2 cellular contexts compared by ENCODE assay signal in genomic region chr4:108375434-108375833, GRCh38.
TF ChIP-seq lines count a peak whose summit lies in the region.

No MANE protein-coding gene starts in this region.

TF ChIP-seq in HepG2, 621 proteins besides CTCF, POLR2A, EP300 and RAD21 (continued from another document):
- TF ChIP-seq ZNF142 (CRISPR knock-in tag; IDR thresholded peaks at IDR 0.05) (no peak), ZNF784 (CRISPR knock-in tag; IDR thresholded peaks at IDR 0.05; ENCODE audit: borderline replicate concordance) (no peak), RBM22 (optimal IDR thresholded peaks at IDR 0.05; ENCODE audit: low read length) (no peak), SMC3 (IDR thresholded peaks at IDR 0.05; ENCODE audit: low read length) (no peak), ZKSCAN5 (CRISPR knock-in tag; IDR thresholded peaks at IDR 0.05) (no peak), ZBTB46 (CRISPR knock-in tag; IDR thresholded peaks at IDR 0.05; ENCODE audit: borderline replicate concordance) (no peak)

TF ChIP-seq in K562, 482 proteins besides CTCF, POLR2A, EP300 and RAD21 (continued from another document):
- TF ChIP-seq HES1 (IDR thresholded peaks at IDR 0.05; ENCODE audit: low read depth) (no peak), RB1 (IDR thresholded peaks at IDR 0.05; ENCODE audit: low read depth) (no peak), C11orf30 (IDR thresholded peaks at IDR 0.05; ENCODE audit: low read depth) (peak; percentile 28; the same call in 1 of the 2 replicates), USF1 (CRISPR knock-in tag; IDR thresholded peaks at IDR 0.05) (no peak), E2F5 (CRISPR knock-in tag; IDR thresholded peaks at IDR 0.05) (no peak), TAL1 (IDR thresholded peaks at IDR 0.05) (no peak), MAFF (IDR thresholded peaks at IDR 0.05; ENCODE audit: low read length) (peak; percentile 42; the same call in 1 of the 2 replicates), MECOM (CRISPR knock-in tag; IDR thresholded peaks at IDR 0.05) (no peak), GATA2 (CRISPR knock-in tag; IDR thresholded peaks at IDR 0.05) (no peak), STAT5A (IDR thresholded peaks at IDR 0.05; ENCODE audit: borderline replicate concordance, low read length) (no peak), HOMEZ (CRISPR knock-in tag; IDR thresholded peaks at IDR 0.05) (no peak), MBD2 (IDR thresholded peaks at IDR 0.05; ENCODE audit: borderline replicate concordance, low read depth) (no peak), POLR2B (IDR thresholded peaks at IDR 0.05; ENCODE audit: low read depth, partially characterized antibody) (no peak), RBM17 (IDR thresholded peaks at IDR 0.05; ENCODE audit: borderline replicate concordance, low read depth, low read length) (no peak)
